In genomic region chr11:70323811-70324210, GRCh38 we compare ENCODE assay signal across 11 cellular contexts. TPM values are rescaled to one million over a fixed set of nuclear protein-coding genes. Genes with fewer than 3 reads are reported as not detected.
DNase-seq lines count a peak whose midpoint lies in the region; ATAC-seq, FAIRE-seq and TF ChIP-seq lines count a peak whose summit lies in the region.
"Had no signal": no experiment of that assay in that cellular context is flagged by ENCODE, and none has a peak within 500 bp of the region (broad histone marks: within the 10 kb centered on the region; RNA-seq: fewer than 3 reads in every experiment).

No MANE protein-coding gene starts in this region.

- FAIRE-seq in A549 (lab: Jason Lieb, UNC): no peak

- CTCF ChIA-PET in A549 (lab: Yijun Ruan, JAX): interaction anchor here (0.8 to 0.9 kb wide), 2 partner anchors 17 to 24 kb away, joined by 3 read pairs; no protein-coding TSS in a partner anchor

- H3K9me3 ChIP-seq in A549 (no peaks in the 10 kb centered on the region), mucosa of descending colon (no peaks in the 10 kb centered on the region)
- H3K9me3 ChIP-seq: body of pancreas had no signal

- POLR2A ChIA-PET in A549 (lab: Yijun Ruan, JAX): no interaction called here

- H3K4me3 ChIP-seq in A549 (no peak overlapping the region), coronary artery (no peak overlapping the region), mucosa of descending colon (no peak overlapping the region)
- H3K4me3 ChIP-seq: body of pancreas had no signal

- H3K36me3 ChIP-seq in mucosa of descending colon (ENCODE audit: low read depth): no peaks in the 10 kb centered on the region

- DNase-seq in A549 (ENCODE audit: low read depth in 1 of 2, low spot score in 1 of 2) (no peak), HCEC 1CT (peak; percentile 44), coronary artery (ENCODE audit: low spot score) (no peak), mucosa of descending colon (no peak), superior temporal gyrus (ENCODE audit: extremely low spot score) (no peak), caudate nucleus (lab: John Stamatoyannopoulos, UW) (no peak), NCI-H774 (lab: John Stamatoyannopoulos, UW) (no peak)
- DNase-seq: body of pancreas; CD8-positive, alpha-beta memory T cell; NCI-H226 had no signal

- H3K27ac ChIP-seq in A549 (peak overlapping the region; percentile 21 to 64; a peak in 3 of 6 replicates), coronary artery (peak overlapping the region; percentile 14 to 15), caudate nucleus (ENCODE audit: low read depth, low read length) (no peak overlapping the region)

- no peak for TF ChIP-seq RAD21 in A549 (conservative IDR thresholded peaks at IDR 0.05 in 1 of 2, IDR thresholded peaks at IDR 0.05 in 1 of 2)

- H3K4me1 ChIP-seq in A549 (peaks cover 16% of the 10 kb centered on the region), mucosa of descending colon (ENCODE audit: low read depth) (no peaks in the 10 kb centered on the region)
- H3K4me1 ChIP-seq: body of pancreas had no signal

- ATAC-seq in A549 (peak; percentile 41 to 55; a peak in 2 of 6 replicates), mucosa of descending colon (peak; percentile 19), HG03432 (IDR thresholded peaks at IDR 0.05; ENCODE audit: unreplicated experiment) (no peak)
- ATAC-seq: body of pancreas had no signal

- TF ChIP-seq CTCF in A549 (IDR thresholded peaks at IDR 0.05) (no peak), coronary artery (IDR thresholded peaks at IDR 0.05) (no peak), mucosa of descending colon (IDR thresholded peaks at IDR 0.05) (no peak)

- TF ChIP-seq POLR2A in A549 (IDR thresholded peaks at IDR 0.05; ENCODE audit: low read length): no peak

- H3K4me2 ChIP-seq in A549: peak overlapping the region; percentile 10; the same call in 1 of the 3 replicates

- no peak for TF ChIP-seq EP300 in A549 (IDR thresholded peaks at IDR 0.05)

- intact Hi-C loops in mucosa of descending colon (cut with DNase I, micrococcal nuclease): no loop called here

- 92% methylated on average over 1 of the region's 1 CpG for WGBS in A549 (ENCODE audit: missing lambda C conversion rate)

TF ChIP-seq in A549, 52 proteins besides CTCF, POLR2A, EP300 and RAD21:
- TF ChIP-seq SREBF2 (IDR thresholded peaks at IDR 0.05) (no peak), ZC3H11A (IDR thresholded peaks at IDR 0.05) (no peak), HES2 (IDR thresholded peaks at IDR 0.05) (no peak), RARB (CRISPR knock-in tag; IDR thresholded peaks at IDR 0.05) (no peak)

RNA-seq across cellular contexts. Expression of gene PPFIA1, which starts 53.3 kb away (rescaled TPM):
- polyA plus RNA-seq in A549 (2011; rRNA removed): 38.6 and 45.6 TPM in 2 replicates
- polyA plus RNA-seq in A549 (2012; cell fraction: cytosol; rRNA removed): 44.4 and 46.8 TPM in 2 replicates
- polyA plus RNA-seq in A549 (2012; cell fraction: nucleus; rRNA removed): 50.6 and 64.1 TPM in 2 replicates
- polyA plus RNA-seq in A549 (2017; fragmentation: RNase III; extraction: RNeasy Plus Mini Kit Qiagen cat#74134 plus additional on column Dnase treatment): 23.3 to 24.8 TPM (median 23.8 TPM) in 3 replicates
- polyA minus RNA-seq in A549 (2011; rRNA and poly(A)+ RNA removed): 123 TPM in 2 replicates
- 10 to 100 TPM; 58.5 to 65.7 (median 65.0) TPM for total RNA-seq in mucosa of descending colon
